ENCODE assay signal across 11 cellular contexts in the genomic region with DNA sequence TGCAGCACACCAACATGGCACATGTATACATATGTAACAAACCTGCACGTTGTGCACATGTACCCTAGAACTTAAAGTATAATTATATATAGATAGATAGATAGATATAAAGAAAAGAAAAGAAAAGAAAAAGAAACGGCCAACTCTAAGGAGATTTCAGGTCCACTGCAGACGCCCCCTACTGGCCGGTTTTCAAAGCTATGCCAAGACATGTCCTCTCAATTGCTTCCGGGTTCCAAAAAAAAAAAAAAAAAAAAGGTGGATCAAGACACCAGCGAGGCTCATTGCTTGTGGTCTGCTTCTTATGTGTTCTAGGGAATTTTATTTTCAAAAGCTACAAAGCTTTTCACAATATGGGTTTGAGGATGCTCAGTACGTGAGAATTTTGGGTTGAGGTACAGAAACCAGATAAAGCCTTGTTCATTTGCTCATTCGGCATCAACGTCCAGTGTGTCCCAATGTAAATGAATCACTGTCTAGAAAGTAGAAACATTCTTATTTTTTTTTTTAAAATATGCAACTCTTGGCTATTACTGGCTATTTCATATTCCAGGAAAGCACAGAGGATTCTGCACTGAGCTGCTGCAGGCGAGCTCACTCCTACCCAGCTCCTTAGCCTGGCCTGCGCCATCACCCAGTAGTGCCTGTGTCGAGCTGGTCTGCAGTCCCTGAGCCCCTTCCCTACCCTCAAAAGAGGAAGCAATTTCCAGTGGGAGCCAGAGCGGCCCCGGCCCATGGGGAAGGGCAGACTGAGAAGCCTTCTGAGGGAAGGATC.
DNase-seq lines count a peak whose midpoint lies in the region; ATAC-seq and TF ChIP-seq lines count a peak whose summit lies in the region.
"Had no signal": no experiment of that assay in that cellular context is flagged by ENCODE, and none has a peak within 500 bp of the region (broad histone marks: within the 10 kb centered on the region; RNA-seq: fewer than 3 reads in every experiment).

No MANE protein-coding gene starts in this region.

- TF ChIP-seq CTCF in NB4 (IDR thresholded peaks at IDR 0.05; ENCODE audit: low read depth, low read length) (peak; percentile 54), chondrocyte (IDR thresholded peaks at IDR 0.05) (peak; percentile 75), progenitor cell of endocrine pancreas (IDR thresholded peaks at IDR 0.05; ENCODE audit: unreplicated experiment) (peak; percentile 51)

- no peaks in the 10 kb centered on the region for H3K4me1 Mint-ChIP-seq in activated CD4-positive, alpha-beta T cell treated with anti-CD3 and anti-CD28 coated beads for 36 hours
- H3K4me1 Mint-ChIP-seq in activated CD4-positive, alpha-beta T cell treated with anti-CD3 and anti-CD28 coated beads, Interleukin-2, amount 10 ng/mL, durations not matched to agents 24 days and 14 days = no peaks in the 10 kb centered on the region
- peaks cover 43% of the 10 kb centered on the region for H3K4me1 Mint-ChIP-seq in chondrocyte (ENCODE audit: low read depth)
- no peaks in the 10 kb centered on the region for H3K4me1 Mint-ChIP-seq in progenitor cell of endocrine pancreas (ENCODE audit: low read depth)

- no peaks in the 10 kb centered on the region for H3K9me3 Mint-ChIP-seq in activated CD4-positive, alpha-beta T cell treated with anti-CD3 and anti-CD28 coated beads for 36 hours (ENCODE audit: low read depth)
- no peaks in the 10 kb centered on the region for H3K9me3 Mint-ChIP-seq in activated CD4-positive, alpha-beta T cell treated with anti-CD3 and anti-CD28 coated beads, Interleukin-2, amount 10 ng/mL, durations not matched to agents 24 days and 14 days
- H3K9me3 Mint-ChIP-seq in chondrocyte (ENCODE audit: low read depth) (no peaks in the 10 kb centered on the region), progenitor cell of endocrine pancreas (ENCODE audit: low read depth) (no peaks in the 10 kb centered on the region)
- H3K9me3 Mint-ChIP-seq: activated T-helper 1 cell treated with anti-CD3 and anti-CD28 coated beads, Interleukin-12 subunit alpha, Interleukin-12 subunit beta, Interleukin-2, Interleukin-4 antibody, amounts not matched to agents 30 ng/mL and 10 ng/mL and 1 ng/mL, durations not matched to agents 14 hours and 24 hours and 36 hours had no signal

- CTCF ChIA-PET in activated CD4-positive, alpha-beta T cell treated with anti-CD3 and anti-CD28 coated beads for 36 hours (lab: Charles Lee) = interaction anchor here (1.2 kb wide), 1 partner anchor 559 kb away, joined by 3 read pairs; no protein-coding TSS in a partner anchor

- intact Hi-C loops in activated CD4-positive, alpha-beta T cell treated with anti-CD3 and anti-CD28 coated beads for 36 hours (cut with DNase I, micrococcal nuclease) = no loop called here
- intact Hi-C loops in activated CD4-positive, alpha-beta T cell treated with anti-CD3 and anti-CD28 coated beads, Interleukin-2, amount 10 ng/mL, durations not matched to agents 24 days and 14 days (cut with micrococcal nuclease) = no loop called here

- no peak for ATAC-seq in activated CD4-positive, alpha-beta T cell treated with anti-CD3 and anti-CD28 coated beads for 36 hours

- H3K4me3 Mint-ChIP-seq in activated CD4-positive, alpha-beta T cell treated with anti-CD3 and anti-CD28 coated beads for 36 hours = no peak overlapping the region
- H3K4me3 Mint-ChIP-seq in activated CD4-positive, alpha-beta T cell treated with anti-CD3 and anti-CD28 coated beads, Interleukin-2, amount 10 ng/mL, durations not matched to agents 24 days and 14 days = no peak overlapping the region
- H3K4me3 Mint-ChIP-seq in chondrocyte (ENCODE audit: unreplicated experiment) (no peak overlapping the region), progenitor cell of endocrine pancreas (ENCODE audit: low read depth) (no peak overlapping the region)
- H3K4me3 Mint-ChIP-seq: activated T-helper 1 cell treated with anti-CD3 and anti-CD28 coated beads, Interleukin-12 subunit alpha, Interleukin-12 subunit beta, Interleukin-2, Interleukin-4 antibody, amounts not matched to agents 30 ng/mL and 10 ng/mL and 1 ng/mL, durations not matched to agents 14 hours and 24 hours and 36 hours had no signal

- no peak for TF ChIP-seq POLR2A in NB4 (IDR thresholded peaks at IDR 0.05; ENCODE audit: extremely low read depth, insufficient read length)

- peak; percentile 37 for DNase-seq in activated CD4-positive, alpha-beta T cell treated with anti-CD3 and anti-CD28 coated beads for 36 hours
- no peak for DNase-seq in activated CD4-positive, alpha-beta T cell treated with anti-CD3 and anti-CD28 coated beads, Interleukin-2, amount 10 ng/mL, durations not matched to agents 24 days and 14 days
- peak; percentile 47 for DNase-seq in NB4 (ENCODE audit: low read depth)
- DNase-seq in chondrocyte (ENCODE audit: low spot score) = no peak
- DNase-seq in progenitor cell of endocrine pancreas (ENCODE audit: low spot score, unreplicated experiment) = no peak
- no peak for DNase-seq in NOMO-1 treated with dmso at 0.1 percent for 144 hours (lab: John Stamatoyannopoulos, UW; ENCODE audit: unreplicated experiment)
- no peak for DNase-seq in NCI-H187 (lab: John Stamatoyannopoulos, UW)
- no peak for DNase-seq in NCI-H187 treated with DMSO at 0.1 percent for 48 hours (lab: John Stamatoyannopoulos, UW)
- DNase-seq: esophagus squamous epithelium had no signal

- H3K36me3 Mint-ChIP-seq in activated CD4-positive, alpha-beta T cell treated with anti-CD3 and anti-CD28 coated beads for 36 hours (ENCODE audit: low read depth) = no peaks in the 10 kb centered on the region
- H3K36me3 Mint-ChIP-seq in activated CD4-positive, alpha-beta T cell treated with anti-CD3 and anti-CD28 coated beads, Interleukin-2, amount 10 ng/mL, durations not matched to agents 24 days and 14 days (ENCODE audit: low read depth) = no peaks in the 10 kb centered on the region
- H3K36me3 Mint-ChIP-seq in chondrocyte (ENCODE audit: low read depth) = peaks cover 6% of the 10 kb centered on the region
- H3K36me3 Mint-ChIP-seq in progenitor cell of endocrine pancreas (ENCODE audit: insufficient read depth) = no peaks in the 10 kb centered on the region

- no peak overlapping the region for H3K4me3 ChIP-seq in NB4 (ENCODE audit: low read depth, low read length)
- H3K4me3 ChIP-seq: BLaER1, esophagus squamous epithelium had no signal

- POLR2A ChIA-PET in activated CD4-positive, alpha-beta T cell treated with anti-CD3 and anti-CD28 coated beads for 36 hours (lab: Charles Lee) = no interaction called here

- H3K27ac Mint-ChIP-seq in activated CD4-positive, alpha-beta T cell treated with anti-CD3 and anti-CD28 coated beads for 36 hours = no peak overlapping the region
- H3K27ac Mint-ChIP-seq in activated CD4-positive, alpha-beta T cell treated with anti-CD3 and anti-CD28 coated beads, Interleukin-2, amount 10 ng/mL, durations not matched to agents 24 days and 14 days = no peak overlapping the region
- peak overlapping the region; percentile 92 for H3K27ac Mint-ChIP-seq in chondrocyte (ENCODE audit: unreplicated experiment)
- H3K27ac Mint-ChIP-seq in progenitor cell of endocrine pancreas = no peak overlapping the region
- H3K27ac Mint-ChIP-seq: activated T-helper 1 cell treated with anti-CD3 and anti-CD28 coated beads, Interleukin-12 subunit alpha, Interleukin-12 subunit beta, Interleukin-2, Interleukin-4 antibody, amounts not matched to agents 30 ng/mL and 10 ng/mL and 1 ng/mL, durations not matched to agents 14 hours and 24 hours and 36 hours had no signal

- no peaks in the 10 kb centered on the region for H3K27me3 Mint-ChIP-seq in activated CD4-positive, alpha-beta T cell treated with anti-CD3 and anti-CD28 coated beads for 36 hours
- H3K27me3 Mint-ChIP-seq in activated CD4-positive, alpha-beta T cell treated with anti-CD3 and anti-CD28 coated beads, Interleukin-2, amount 10 ng/mL, durations not matched to agents 24 days and 14 days = no peaks in the 10 kb centered on the region
- H3K27me3 Mint-ChIP-seq in chondrocyte (ENCODE audit: low read depth) (no peaks in the 10 kb centered on the region), progenitor cell of endocrine pancreas (no peaks in the 10 kb centered on the region)

Comparison
In these comparisons a context has a peak if more than half of its experiments do, and no peak if none do; other contexts are left out.
1. DNase-seq: peak in activated CD4-positive, alpha-beta T cell treated with anti-CD3 and anti-CD28 coated beads for 36 hours (single experiment) and NB4 (single experiment); none in activated CD4-positive, alpha-beta T cell treated with anti-CD3 and anti-CD28 coated beads, Interleukin-2, amount 10 ng/mL, durations not matched to agents 24 days and 14 days (single experiment), chondrocyte (single experiment), progenitor cell of endocrine pancreas (single experiment), NOMO-1 treated with dmso at 0.1 percent for 144 hours (single experiment), NCI-H187 (0 of 2) and NCI-H187 treated with DMSO at 0.1 percent for 48 hours (single experiment).
2. Peak in every context shown above with its lines, with median percentiles within 50 percentile points of each other: CTCF ChIP-seq.